Comparison of ENCODE assay signal across 8 cellular contexts in genomic region chr2:216108967-216109921, GRCh38. TPM values are rescaled to one million over a fixed set of nuclear protein-coding genes. Genes with fewer than 3 reads are reported as not detected.
DNase-seq lines count a peak whose midpoint lies in the region; ATAC-seq and TF ChIP-seq lines count a peak whose summit lies in the region.

Gene XRCC5 (plus strand): TSS chr2:216109348. CDS start chr2:216109437, 89 bp downstream.

- intact Hi-C loops in heart right ventricle (cut with DNase I) (no loop called here), posterior cingulate gyrus (cut with DNase I) (no loop called here)

- peak within 1 kb of the TSS; percentile 52 to 98 (median 89) for H3K27ac ChIP-seq in heart right ventricle

- peaks cover 0 to 3% (median 0%) of the 10 kb centered on the region in 7 donors for H3K27me3 ChIP-seq in heart right ventricle

- peaks cover 3 to 50% (median 35%) of the 10 kb centered on the region in 9 donors for H3K4me1 ChIP-seq in heart right ventricle

- DNase-seq in GM13977 (ENCODE audit: low spot score) (peak; percentile 86), NCI-H187 (lab: John Stamatoyannopoulos, UW) (peak; percentile 79 to 85), T-helper 17 cell (peak; percentile 89 to 98 (median 95)), amniotic stem cell (lab: John Stamatoyannopoulos, UW) (peak; percentile 96), heart right ventricle (peak; percentile 96 to 98), posterior cingulate gyrus (peak; percentile 80 to 98 (median 91)), type B pancreatic cell (ENCODE audit: extremely low spot score, unreplicated experiment) (peak; percentile 99)

- in situ Hi-C loops in GM13977 (cut with MboI; ENCODE audit: low pct_unique_long_range_greater_than_20kb, low sequenced_read_pairs, unreplicated experiment), result no loop called here

- H3K27ac Mint-ChIP-seq in T-helper 17 cell (peak within 1 kb of the TSS; percentile 100), type B pancreatic cell (peak within 1 kb of the TSS; percentile 99)

- H3K4me3 Mint-ChIP-seq in T-helper 17 cell (peak within 1 kb of the TSS; percentile 100), type B pancreatic cell (peak within 1 kb of the TSS; percentile 100)

- H3K36me3 ChIP-seq in heart right ventricle, result peaks cover 0 to 40% (median 26%) of the 10 kb centered on the region in 9 donors

- H3K4me1 Mint-ChIP-seq in T-helper 17 cell, result peaks cover 32% of the 10 kb centered on the region
- peaks cover 53% of the 10 kb centered on the region for H3K4me1 Mint-ChIP-seq in type B pancreatic cell (ENCODE audit: unreplicated experiment)

- no peak for TF ChIP-seq CTCF in GM13977 (IDR thresholded peaks at IDR 0.05; ENCODE audit: extremely low read depth, insufficient read depth, missing control alignments)
- TF ChIP-seq CTCF in heart right ventricle (IDR thresholded peaks at IDR 0.05), result peak in 1 of 9 donors; percentile 14
- TF ChIP-seq CTCF in type B pancreatic cell (conservative IDR thresholded peaks at IDR 0.05), result no peak

- peaks cover 7% of the 10 kb centered on the region for H3K36me3 Mint-ChIP-seq in T-helper 17 cell (ENCODE audit: low read depth)
- H3K36me3 Mint-ChIP-seq in type B pancreatic cell, result peaks cover 28% of the 10 kb centered on the region

- H3K27me3 Mint-ChIP-seq in T-helper 17 cell (no peaks in the 10 kb centered on the region), type B pancreatic cell (no peaks in the 10 kb centered on the region)

- H3K9me3 ChIP-seq in T-helper 17 cell (ENCODE audit: control insufficient read depth, low read length, poor library complexity, severe bottlenecking) (no peaks in the 10 kb centered on the region), heart right ventricle (no peaks in the 10 kb centered on the region)

- H3K9me3 Mint-ChIP-seq in type B pancreatic cell, result no peaks in the 10 kb centered on the region

- WGBS in heart right ventricle, 2 donors, result 0 to 1% methylated on average over 57 of the region's 57 CpGs

- ATAC-seq in HG02938 (IDR thresholded peaks at IDR 0.05; ENCODE audit: unreplicated experiment) (peak; percentile 34), T-helper 17 cell (peak; percentile 86), heart right ventricle (peak; percentile 95 to 99 (median 96))

- peak within 1 kb of the TSS; percentile 66 to 95 (median 84) for H3K4me3 ChIP-seq in heart right ventricle

RNA-seq across cellular contexts. Expression of gene XRCC5, which starts in this region (rescaled TPM):
- total RNA-seq in T-helper 17 cell, result 100 to 1,000 TPM; 151 to 161 TPM
- total RNA-seq in heart right ventricle, result 100 to 1,000 TPM; 112 to 163 (median 137) TPM
- polyA plus RNA-seq in heart right ventricle, result 10 to 100 TPM; 35.6 to 77.5 TPM
- 266 and 349 TPM in 2 replicates for total RNA-seq in type B pancreatic cell (ENCODE audit: low replicate concordance)

Comparison
In these comparisons a context has a peak if more than half of its experiments do, and no peak if none do; other contexts are left out.
1. Peak in every context shown above with its lines: DNase-seq, ATAC-seq, H3K4me3 ChIP-seq and H3K27ac ChIP-seq.
2. ATAC-seq: peak in every context shown above with its lines; median percentile 96 in heart right ventricle; 86 in T-helper 17 cell; 34 in HG02938.